8 cellular contexts compared by ENCODE assay signal in genomic region chr4:122826596-122827257, GRCh38. TPM values are rescaled to one million over a fixed set of nuclear protein-coding genes. Genes with fewer than 3 reads are reported as not detected.
DNase-seq lines count a peak whose midpoint lies in the region; ATAC-seq, FAIRE-seq and TF ChIP-seq lines count a peak whose summit lies in the region.

TSS of gene FGF2 (plus strand) at chr4:122826831. CDS start at chr4:122827175, 344 bp downstream.

- no peaks in the 10 kb centered on the region for H3K27me3 ChIP-seq in testis

- H3K9me3 ChIP-seq in mesodermal cell (ENCODE audit: control insufficient read depth, low read length), result no peaks in the 10 kb centered on the region
- no peaks in the 10 kb centered on the region for H3K9me3 ChIP-seq in testis

- no peak within 1 kb of the TSS for H3K27ac ChIP-seq in mesodermal cell (ENCODE audit: low read depth, low read length, severe bottlenecking)
- peak within 1 kb of the TSS; percentile 87 to 88 for H3K27ac ChIP-seq in testis

- H3K4me1 ChIP-seq in mesodermal cell (ENCODE audit: control insufficient read depth, insufficient read depth, low read length, poor library complexity, severe bottlenecking) (no peaks in the 10 kb centered on the region), testis (peaks cover 12% of the 10 kb centered on the region)

- H3K4me3 ChIP-seq in epithelial cell of esophagus (ENCODE audit: low read length) (peak within 1 kb of the TSS; percentile 60), mesodermal cell (ENCODE audit: extremely low read depth, insufficient read depth, low read length, poor library complexity, severe bottlenecking) (peak within 1 kb of the TSS; percentile 64), testis (peak within 1 kb of the TSS; percentile 64 to 79)

- no peaks in the 10 kb centered on the region for H3K36me3 ChIP-seq in mesodermal cell (ENCODE audit: control insufficient read depth, insufficient read depth, low read length)
- H3K36me3 ChIP-seq in testis (ENCODE audit: low read depth, missing control alignments), result no peaks in the 10 kb centered on the region

- intact Hi-C loops in testis (cut with DNase I; ENCODE audit: low total_unique reads), result no loop called here

- DNase-seq in D721Med (ENCODE audit: insufficient read length, low spot score) (peak; percentile 35), epithelial cell of esophagus (ENCODE audit: low read depth) (peak; percentile 19), testis (peak; percentile 72), pons (ENCODE audit: low spot score) (no peak)
- peak; percentile 24 to 40 for DNase-seq in activated CD4-positive, alpha-beta T cell treated with anti-CD3 and anti-CD28 coated beads, Interleukin-2, amount 50 U/mL, for 48 hours

- no peak for TF ChIP-seq POLR2A in testis (IDR thresholded peaks at IDR 0.05)

- ATAC-seq in GM19455 (IDR thresholded peaks at IDR 0.05; ENCODE audit: unreplicated experiment), result peak; percentile 27
- peak; percentile 10 for ATAC-seq in HG03520 (IDR thresholded peaks at IDR 0.05; ENCODE audit: unreplicated experiment)

- no peak for TF ChIP-seq CTCF in D721Med (IDR thresholded peaks at IDR 0.05; ENCODE audit: insufficient read depth, missing control alignments)
- no peak for TF ChIP-seq CTCF in epithelial cell of esophagus (IDR thresholded peaks at IDR 0.05; ENCODE audit: insufficient read depth, low read depth, low read length, missing control alignments)
- TF ChIP-seq CTCF in testis (IDR thresholded peaks at IDR 0.05), result no peak

- no peak for FAIRE-seq in D721Med (lab: Jason Lieb, UNC)

- WGBS in mesodermal cell (ENCODE audit: insufficient coverage in 2 of 2), 2 experiments, result 0 to 1% methylated on average over 29 to 46 of the region's 93 CpGs
- 0 to 1% methylated on average over 25 to 69 of the region's 93 CpGs for WGBS in testis, 2 donors

RNA-seq across cellular contexts. Expression of gene FGF2, which starts in this region (rescaled TPM):
- 8.5 TPM for polyA plus RNA-seq in mesodermal cell (2013, experiment 1 of 2)
- polyA plus RNA-seq in mesodermal cell (2013, experiment 2 of 2), result 7.0 TPM
- 1 to 10 TPM; 3.0 to 4.9 TPM for total RNA-seq in testis
- polyA plus RNA-seq in testis (ENCODE audit: insufficient read depth, low read depth, low replicate concordance), result 4.5 TPM
